Comparison of ENCODE assay signal across 14 cellular contexts in genomic region chr2:218046234-218046633, GRCh38. TPM values are rescaled to one million over a fixed set of nuclear protein-coding genes. Genes with fewer than 3 reads are reported as not detected.
DNase-seq lines count a peak whose midpoint lies in the region; ATAC-seq, FAIRE-seq and TF ChIP-seq lines count a peak whose summit lies in the region.
"Had no signal": no experiment of that assay in that cellular context is flagged by ENCODE, and none has a peak within 500 bp of the region (broad histone marks: within the 10 kb centered on the region; RNA-seq: fewer than 3 reads in every experiment).

No MANE protein-coding gene starts in this region.

- TF ChIP-seq RAD21 in HepG2 (CRISPR knock-in tag; IDR thresholded peaks at IDR 0.05), result no peak

- FAIRE-seq in HepG2 (lab: Jason Lieb, UNC), result no peak

- ATAC-seq in right lobe of liver (peak; percentile 45 to 75 (median 62)), HepG2 (no peak), HG03064 (IDR thresholded peaks at IDR 0.05; ENCODE audit: low read depth, unreplicated experiment) (peak; percentile 83)

- H3K9me2 ChIP-seq in PC-9 (ENCODE audit: insufficient read depth), result no peaks in the 10 kb centered on the region

- H3K9me3 ChIP-seq in right lobe of liver (no peaks in the 10 kb centered on the region), HepG2 (ENCODE audit: low read length) (no peaks in the 10 kb centered on the region), OCI-LY3 (ENCODE audit: insufficient read depth, low read length) (no peaks in the 10 kb centered on the region), PC-9 (ENCODE audit: insufficient read depth, low read depth) (no peaks in the 10 kb centered on the region)

- TF ChIP-seq POLR2A in right lobe of liver (IDR thresholded peaks at IDR 0.05) (no peak), HepG2 (IDR thresholded peaks at IDR 0.05; ENCODE audit: insufficient read depth in 1 of 2, low read depth in 2 of 2, low read length in 2 of 2) (no peak)

- BruUV-seq in HepG2 (replicated peaks; lab: Mats Ljungman, UMichigan) (no TSS peak), PC-9 (replicated peaks; lab: Mats Ljungman, UMichigan) (no TSS peak)

- 28% methylated on average over 4 of the region's 4 CpGs for WGBS in right lobe of liver (ENCODE audit: insufficient coverage, low coverage, low lambda C conversion rate, missing lambda C conversion rate)
- WGBS in HepG2 (ENCODE audit: low lambda C conversion rate), result 8% methylated on average over 4 of the region's 4 CpGs

- no peak overlapping the region for H2AFZ ChIP-seq in HepG2 (ENCODE audit: low read length)
- H2AFZ ChIP-seq in OCI-LY3 (ENCODE audit: low read depth, low read length), result no peak overlapping the region
- H2AFZ ChIP-seq in PC-9, result no peak overlapping the region

- CTCF ChIA-PET in HepG2 (lab: Yijun Ruan, JAX; ENCODE audit: low intra/inter-chr PET ratio, low total read pairs), result no interaction called here
- CTCF ChIA-PET in PC-9 (lab: Charles Lee), result interaction anchor here (0.6 kb wide), 1 partner anchor 27 kb away, joined by 6 read pairs; no protein-coding TSS in a partner anchor

- H3K36me3 ChIP-seq in right lobe of liver, result no peaks in the 10 kb centered on the region
- no peaks in the 10 kb centered on the region for H3K36me3 ChIP-seq in HepG2 (replicated peaks in 1 of 2; ENCODE audit: control insufficient read depth in 1 of 2, insufficient read depth in 2 of 2, low read length in 2 of 2)
- H3K36me3 ChIP-seq in OCI-LY3 (replicated peaks; ENCODE audit: low read depth, low read length), result no peaks in the 10 kb centered on the region
- no peaks in the 10 kb centered on the region for H3K36me3 ChIP-seq in PC-9 (ENCODE audit: low read depth)
- H3K36me3 ChIP-seq: upper lobe of left lung had no signal

- no peak for DNase-seq in right lobe of liver
- DNase-seq in HepG2 (ENCODE audit: low spot score), result no peak
- no peak for DNase-seq in NCI-H526 (lab: John Stamatoyannopoulos, UW)
- DNase-seq in activated CD4-positive, CD25-positive, alpha-beta regulatory T cell treated with anti-CD3 and anti-CD28 coated beads, Interleukin-2, amount 50 U/mL, for 72 hours, result no peak
- no peak for DNase-seq in PC-9
- no peak for DNase-seq in cerebellum (ENCODE audit: low spot score)
- DNase-seq: activated T-cell treated with anti-CD3 and anti-CD28 coated beads, Interleukin-2, amount 50 U/mL, for 24 hours; NCI-H1930; stimulated activated CD4-positive, alpha-beta T cell treated with anti-CD3 and anti-CD28 coated beads, Interleukin-2, amount 100 ng/mL, for 24 hours; upper lobe of left lung had no signal

- TF ChIP-seq CTCF in right lobe of liver (IDR thresholded peaks at IDR 0.05) (no peak), HepG2 (CRISPR knock-in tag; IDR thresholded peaks at IDR 0.05) (no peak), OCI-LY3 (IDR thresholded peaks at IDR 0.05; ENCODE audit: low read depth, low read length) (no peak), PC-9 (conservative IDR thresholded peaks at IDR 0.05) (no peak)

- TF ChIP-seq EP300 in HepG2 (IDR thresholded peaks at IDR 0.05; ENCODE audit: low read depth in 2 of 2, low read length in 2 of 2), result no peak
- no peak for TF ChIP-seq EP300 in HepG2 (CRISPR knock-in tag; IDR thresholded peaks at IDR 0.05; ENCODE audit: borderline replicate concordance)

- H3K9ac ChIP-seq in HepG2 (ENCODE audit: insufficient read depth, low read depth, low read length) (no peak overlapping the region), OCI-LY3 (ENCODE audit: low read length) (0 out of 2 replicates have a peak overlapping the region, but pooled peaks have one; percentile 18)

- H4K20me1 ChIP-seq in HepG2 (ENCODE audit: insufficient read depth, low read length) (no peaks in the 10 kb centered on the region), OCI-LY3 (ENCODE audit: insufficient read depth, low read length) (no peaks in the 10 kb centered on the region), PC-9 (ENCODE audit: insufficient read depth) (no peaks in the 10 kb centered on the region)

- H3K4me1 ChIP-seq in right lobe of liver (no peaks in the 10 kb centered on the region), HepG2 (ENCODE audit: insufficient read depth, low read length) (no peaks in the 10 kb centered on the region), OCI-LY3 (ENCODE audit: low read length) (peaks cover 25% of the 10 kb centered on the region), PC-9 (replicated peaks; ENCODE audit: insufficient read depth) (no peaks in the 10 kb centered on the region)

- H3K79me2 ChIP-seq in HepG2 (ENCODE audit: insufficient read depth, low read length), result no peaks in the 10 kb centered on the region
- no peaks in the 10 kb centered on the region for H3K79me2 ChIP-seq in OCI-LY3 (ENCODE audit: low read length)
- H3K79me2 ChIP-seq in PC-9 (ENCODE audit: low read depth), result no peaks in the 10 kb centered on the region

- POLR2A ChIA-PET in HepG2 (lab: Yijun Ruan, JAX) (no interaction called here), PC-9 (lab: Charles Lee; ENCODE audit: unreplicated experiment) (no interaction called here)

- H3K4me3 ChIP-seq in right lobe of liver, result no peak overlapping the region
- no peak overlapping the region for H3K4me3 ChIP-seq in HepG2 (replicated peaks in 1 of 3; ENCODE audit: insufficient read depth in 1 of 3, low read depth in 2 of 3, low read length in 3 of 3)
- peak overlapping the region; percentile 25; the same call in 1 of the 2 replicates for H3K4me3 ChIP-seq in OCI-LY3 (ENCODE audit: low read length)
- H3K4me3 ChIP-seq in PC-9, result no peak overlapping the region
- H3K4me3 ChIP-seq: upper lobe of left lung had no signal

- H3F3A ChIP-seq in PC-9 (ENCODE audit: insufficient read depth, low read depth), result no peaks in the 10 kb centered on the region

- H3K4me2 ChIP-seq in HepG2 (ENCODE audit: low read depth, low read length) (no peak overlapping the region), OCI-LY3 (ENCODE audit: low read length) (peak overlapping the region; percentile 62), PC-9 (no peak overlapping the region)

- no peaks in the 10 kb centered on the region for H3K27me3 ChIP-seq in right lobe of liver
- peaks cover 0 to 2% of the 10 kb centered on the region in 2 experiments; a peak in 1 of 5 replicates for H3K27me3 ChIP-seq in HepG2 (ENCODE audit: control insufficient read depth in 1 of 2, insufficient read depth in 2 of 2, low read length in 2 of 2)
- no peaks in the 10 kb centered on the region for H3K27me3 ChIP-seq in OCI-LY3 (ENCODE audit: low read depth, low read length)
- H3K27me3 ChIP-seq in PC-9 (ENCODE audit: insufficient read depth, low read depth), result peaks cover 22% of the 10 kb centered on the region
- H3K27me3 ChIP-seq: upper lobe of left lung had no signal

- intact Hi-C loops in right lobe of liver (cut with DNase I), result no loop called here
- intact Hi-C loops in HepG2 (cut with micrococcal nuclease; ENCODE audit: unreplicated experiment), result no loop called here
- intact Hi-C loops in PC-9 (cut with micrococcal nuclease; ENCODE audit: unreplicated experiment), result no loop called here

- in situ Hi-C loops in HepG2 (cut with HindIII; ENCODE audit: extremely low pct_ligation_motif_present, low pct_unique_long_range_greater_than_20kb), result no loop called here

- H3K27ac ChIP-seq in right lobe of liver, result no peak overlapping the region
- H3K27ac ChIP-seq in HepG2 (ENCODE audit: extremely low read length, insufficient read depth, low read length), result no peak overlapping the region
- H3K27ac ChIP-seq in OCI-LY3 (ENCODE audit: low read length), result peak overlapping the region; percentile 49
- no peak overlapping the region for H3K27ac ChIP-seq in PC-9

RNA-seq across cellular contexts. Expression of gene RUFY4, which starts 22.8 kb away (rescaled TPM):
- total RNA-seq in right lobe of liver (under 1 TPM in 3 of 6 experiments, not detected in 3; 0.11 to 0.55 (median 0.23) TPM), HepG2 (2016; rRNA removed; fragmentation: Illumina TruSeq; extraction: Trizol) (not detected in 2 replicates), PC-9 (2021) (not detected in 2 replicates), cerebellum (not detected)
- not detected in 2 replicates for total RNA-seq in HepG2 (2016; cell fraction: cytosol; rRNA removed; fragmentation: Illumina TruSeq; extraction: Trizol; ENCODE audit: low read depth)
- not detected in 2 replicates for total RNA-seq in HepG2 (2016; cell fraction: insoluble cytoplasmic fraction; rRNA removed; fragmentation: Illumina TruSeq; extraction: Trizol)
- not detected in 2 replicates for total RNA-seq in HepG2 (2016; cell fraction: membrane; rRNA removed; fragmentation: Illumina TruSeq; extraction: Trizol)
- not detected in 2 replicates for total RNA-seq in HepG2 (2016; cell fraction: nucleus; rRNA removed; fragmentation: Illumina TruSeq; extraction: Trizol)
- polyA plus RNA-seq in HepG2 (2011; rRNA removed), result not detected in 2 replicates
- not detected in 2 replicates for polyA plus RNA-seq in HepG2 (2011; cell fraction: cytosol; rRNA removed)
- polyA plus RNA-seq in HepG2 (2011; cell fraction: nucleus; rRNA removed), result 0.05 and 0.19 TPM in 2 replicates
- not detected in 2 replicates for polyA plus RNA-seq in HepG2 (2012)
- not detected in 2 replicates for polyA plus RNA-seq in HepG2 (2016; cell fraction: cytosol; fragmentation: Illumina TruSeq; extraction: Trizol; ENCODE audit: low read depth)
- polyA plus RNA-seq in HepG2 (2016; cell fraction: insoluble cytoplasmic fraction; fragmentation: Illumina TruSeq; extraction: Trizol; ENCODE audit: low read depth), result not detected in 2 replicates
- polyA plus RNA-seq in HepG2 (2016; cell fraction: membrane; fragmentation: Illumina TruSeq; extraction: Trizol; ENCODE audit: low read depth), result not detected in 2 replicates
- not detected in 2 replicates for polyA plus RNA-seq in HepG2 (2016; cell fraction: nucleus; fragmentation: Illumina TruSeq; extraction: Trizol; ENCODE audit: insufficient read depth, low read depth)
- polyA minus RNA-seq in HepG2 (2011; rRNA and poly(A)+ RNA removed; ENCODE audit: low replicate concordance), result 0.33 TPM in 1 of 2 replicates, not detected in the other
- polyA minus RNA-seq in HepG2 (2011; cell fraction: cytosol; rRNA and poly(A)+ RNA removed), result not detected in 2 replicates
- not detected in 2 replicates for polyA minus RNA-seq in HepG2 (2011; cell fraction: nucleus; rRNA and poly(A)+ RNA removed)
- total RNA-seq: A172, G401 had no signal

RNA-seq across cellular contexts. Expression of gene TNS1, which starts 43.4 kb away (rescaled TPM):
- 100 to 1,000 TPM in 3 of 6 experiments, 10 to 100 TPM in 3; 68.4 to 209 (median 99.2) TPM for total RNA-seq in right lobe of liver
- total RNA-seq in HepG2 (2016; rRNA removed; fragmentation: Illumina TruSeq; extraction: Trizol), result 1.9 TPM in 2 replicates
- 0.51 and 0.71 TPM in 2 replicates for total RNA-seq in HepG2 (2016; cell fraction: cytosol; rRNA removed; fragmentation: Illumina TruSeq; extraction: Trizol; ENCODE audit: low read depth)
- 1.1 and 1.7 TPM in 2 replicates for total RNA-seq in HepG2 (2016; cell fraction: insoluble cytoplasmic fraction; rRNA removed; fragmentation: Illumina TruSeq; extraction: Trizol)
- 1.9 and 2.2 TPM in 2 replicates for total RNA-seq in HepG2 (2016; cell fraction: membrane; rRNA removed; fragmentation: Illumina TruSeq; extraction: Trizol)
- 3.7 and 4.7 TPM in 2 replicates for total RNA-seq in HepG2 (2016; cell fraction: nucleus; rRNA removed; fragmentation: Illumina TruSeq; extraction: Trizol)
- 118 and 127 TPM in 2 replicates for polyA plus RNA-seq in HepG2 (2011; rRNA removed)
- 72.1 and 78.8 TPM in 2 replicates for polyA plus RNA-seq in HepG2 (2011; cell fraction: cytosol; rRNA removed)
- 302 and 373 TPM in 2 replicates for polyA plus RNA-seq in HepG2 (2011; cell fraction: nucleus; rRNA removed)
- 63.6 and 87.8 TPM in 2 replicates for polyA plus RNA-seq in HepG2 (2012)
- 0.35 and 0.62 TPM in 2 replicates for polyA plus RNA-seq in HepG2 (2016; cell fraction: cytosol; fragmentation: Illumina TruSeq; extraction: Trizol; ENCODE audit: low read depth)
- polyA plus RNA-seq in HepG2 (2016; cell fraction: insoluble cytoplasmic fraction; fragmentation: Illumina TruSeq; extraction: Trizol; ENCODE audit: low read depth), result 1.3 and 1.7 TPM in 2 replicates
- 0.73 and 0.90 TPM in 2 replicates for polyA plus RNA-seq in HepG2 (2016; cell fraction: membrane; fragmentation: Illumina TruSeq; extraction: Trizol; ENCODE audit: low read depth)
- 1.9 and 2.0 TPM in 2 replicates for polyA plus RNA-seq in HepG2 (2016; cell fraction: nucleus; fragmentation: Illumina TruSeq; extraction: Trizol; ENCODE audit: insufficient read depth, low read depth)
- polyA minus RNA-seq in HepG2 (2011; rRNA and poly(A)+ RNA removed; ENCODE audit: low replicate concordance), result 3.6 and 445 TPM in 2 replicates
- 116 and 155 TPM in 2 replicates for polyA minus RNA-seq in HepG2 (2011; cell fraction: cytosol; rRNA and poly(A)+ RNA removed)
- 504 and 544 TPM in 2 replicates for polyA minus RNA-seq in HepG2 (2011; cell fraction: nucleus; rRNA and poly(A)+ RNA removed)
- 5.5 and 6.0 TPM in 2 replicates for total RNA-seq in PC-9 (2021)
- total RNA-seq in cerebellum, result 18.7 TPM
- total RNA-seq: G401 had no signal
